Comparison of ENCODE assay signal across 1 cellular context in the genomic region with DNA sequence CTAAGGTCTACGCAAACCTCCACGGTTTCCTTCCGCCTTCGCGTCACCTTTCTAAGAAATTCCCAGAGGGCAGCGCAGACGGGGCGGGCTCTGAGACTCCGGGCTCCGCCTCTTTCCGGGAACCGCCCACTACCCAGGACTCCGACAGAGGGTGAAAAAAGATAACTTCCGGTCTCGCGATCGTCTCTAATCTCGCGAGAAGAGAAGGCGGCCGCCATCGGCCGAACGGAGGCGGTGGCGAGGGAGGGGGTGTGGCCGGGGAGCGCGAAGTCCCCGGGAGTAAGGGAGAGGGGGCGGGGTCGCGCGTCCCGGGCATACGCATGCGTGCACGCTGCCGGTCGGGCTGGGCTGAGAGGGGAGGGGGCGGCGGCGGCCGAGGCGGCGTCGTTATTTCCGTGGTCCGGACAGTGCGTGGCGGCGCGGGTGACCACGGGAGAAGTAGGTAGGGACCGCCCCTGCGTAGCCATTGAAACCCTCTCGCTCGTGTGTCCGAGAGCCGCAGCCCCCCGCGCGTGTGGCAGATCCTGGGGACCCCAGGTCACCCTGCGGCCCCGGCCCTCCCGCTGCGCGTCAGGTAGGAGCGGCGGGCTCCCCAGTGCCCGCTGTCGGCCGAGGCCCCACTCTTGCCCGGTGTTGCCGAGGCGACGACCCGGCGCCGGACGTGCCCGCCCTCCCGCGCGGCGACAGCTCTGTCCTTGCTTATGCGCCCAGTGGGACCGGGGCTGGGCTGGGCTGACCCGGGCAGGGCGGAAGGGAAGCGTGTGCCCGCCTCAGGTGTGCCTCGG.
A peak's percentile ranks its signal among the peaks of the same experiment; 100 is the strongest.
TF ChIP-seq lines count a peak whose summit lies in the region.

A gene (plus strand): TSS at position 315 of the 785 bp plus-strand sequence. CDS start 1,014 bp downstream, outside the sequence.

TF ChIP-seq in GM12878, 131 proteins besides CTCF, POLR2A, EP300 and RAD21 (continued from another document and continues in another):
- TF ChIP-seq, protein P1, sequence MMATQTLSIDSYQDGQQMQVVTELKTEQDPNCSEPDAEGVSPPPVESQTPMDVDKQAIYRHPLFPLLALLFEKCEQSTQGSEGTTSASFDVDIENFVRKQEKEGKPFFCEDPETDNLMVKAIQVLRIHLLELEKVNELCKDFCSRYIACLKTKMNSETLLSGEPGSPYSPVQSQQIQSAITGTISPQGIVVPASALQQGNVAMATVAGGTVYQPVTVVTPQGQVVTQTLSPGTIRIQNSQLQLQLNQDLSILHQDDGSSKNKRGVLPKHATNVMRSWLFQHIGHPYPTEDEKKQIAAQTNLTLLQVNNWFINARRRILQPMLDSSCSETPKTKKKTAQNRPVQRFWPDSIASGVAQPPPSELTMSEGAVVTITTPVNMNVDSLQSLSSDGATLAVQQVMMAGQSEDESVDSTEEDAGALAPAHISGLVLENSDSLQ (IDR thresholded peaks at IDR 0.05): peak; percentile 68; the same call in 1 of the 2 replicates
- TF ChIP-seq SMC3 (IDR thresholded peaks at IDR 0.05; ENCODE audit: borderline replicate concordance, low read length) (no peak), RFX5 (IDR thresholded peaks at IDR 0.05; ENCODE audit: low read depth, low read length) (0 out of 2 replicates have a peak, but pooled peaks have one; percentile 31), HDAC6 (IDR thresholded peaks at IDR 0.05; ENCODE audit: unreplicated experiment) (no peak), POLR2AphosphoS5 (IDR thresholded peaks at IDR 0.05; ENCODE audit: low read length) (peak; percentile 57), NRF1 (conservative IDR thresholded peaks at IDR 0.05; ENCODE audit: low read depth, low read length) (peak; percentile 43; the same call in 1 of the 2 replicates), TAF1 (IDR thresholded peaks at IDR 0.05; ENCODE audit: borderline replicate concordance, low read depth, low read length) (no peak; the same call in 1 of the 2 replicates), TCF7 (IDR thresholded peaks at IDR 0.05; ENCODE audit: borderline replicate concordance) (no peak), GATAD2B (conservative IDR thresholded peaks at IDR 0.05; ENCODE audit: low read depth) (peak; percentile 86), ETV6 (conservative IDR thresholded peaks at IDR 0.05 in 1 of 2, IDR thresholded peaks at IDR 0.05 in 1 of 2; ENCODE audit: borderline replicate concordance in 1 of 2, low read depth in 1 of 2) (no peak), POU2F2 (IDR thresholded peaks at IDR 0.05; ENCODE audit: borderline replicate concordance, low read depth, low read length) (no peak), BMI1 (IDR thresholded peaks at IDR 0.05; ENCODE audit: borderline replicate concordance) (peak; percentile 39; the same call in 1 of the 2 replicates), SREBF2 (IDR thresholded peaks at IDR 0.05; ENCODE audit: low read length) (no peak), EGR1 (IDR thresholded peaks at IDR 0.05; ENCODE audit: borderline replicate concordance in 1 of 2, low read depth in 2 of 2, low read length in 2 of 2) (peak in 1 of 2 experiments; percentile 77; a peak in 2 of 3 replicates), ZSCAN29 (IDR thresholded peaks at IDR 0.05) (peak; percentile 93; the same call in 1 of the 2 replicates), NR2F1 (conservative IDR thresholded peaks at IDR 0.05) (peak; percentile 88), NR2C1 (IDR thresholded peaks at IDR 0.05) (peak; percentile 68), RB1 (IDR thresholded peaks at IDR 0.05; ENCODE audit: borderline replicate concordance) (peak; percentile 83; the same call in 1 of the 2 replicates), MXI1 (IDR thresholded peaks at IDR 0.05; ENCODE audit: low read depth, low read length) (peak; percentile 89), CBFB (IDR thresholded peaks at IDR 0.05; ENCODE audit: low read depth) (peak; percentile 98), EZH2 (IDR thresholded peaks at IDR 0.05; ENCODE audit: borderline replicate concordance, control insufficient read depth, low read depth, low read length) (no peak)
- TF ChIP-seq, protein P2, sequence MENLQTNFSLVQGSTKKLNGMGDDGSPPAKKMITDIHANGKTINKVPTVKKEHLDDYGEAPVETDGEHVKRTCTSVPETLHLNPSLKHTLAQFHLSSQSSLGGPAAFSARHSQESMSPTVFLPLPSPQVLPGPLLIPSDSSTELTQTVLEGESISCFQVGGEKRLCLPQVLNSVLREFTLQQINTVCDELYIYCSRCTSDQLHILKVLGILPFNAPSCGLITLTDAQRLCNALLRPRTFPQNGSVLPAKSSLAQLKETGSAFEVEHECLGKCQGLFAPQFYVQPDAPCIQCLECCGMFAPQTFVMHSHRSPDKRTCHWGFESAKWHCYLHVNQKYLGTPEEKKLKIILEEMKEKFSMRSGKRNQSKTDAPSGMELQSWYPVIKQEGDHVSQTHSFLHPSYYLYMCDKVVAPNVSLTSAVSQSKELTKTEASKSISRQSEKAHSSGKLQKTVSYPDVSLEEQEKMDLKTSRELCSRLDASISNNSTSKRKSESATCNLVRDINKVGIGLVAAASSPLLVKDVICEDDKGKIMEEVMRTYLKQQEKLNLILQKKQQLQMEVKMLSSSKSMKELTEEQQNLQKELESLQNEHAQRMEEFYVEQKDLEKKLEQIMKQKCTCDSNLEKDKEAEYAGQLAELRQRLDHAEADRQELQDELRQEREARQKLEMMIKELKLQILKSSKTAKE (IDR thresholded peaks at IDR 0.05; ENCODE audit: low read depth, poor library complexity, severe bottlenecking): no peak
- TF ChIP-seq, protein P3, sequence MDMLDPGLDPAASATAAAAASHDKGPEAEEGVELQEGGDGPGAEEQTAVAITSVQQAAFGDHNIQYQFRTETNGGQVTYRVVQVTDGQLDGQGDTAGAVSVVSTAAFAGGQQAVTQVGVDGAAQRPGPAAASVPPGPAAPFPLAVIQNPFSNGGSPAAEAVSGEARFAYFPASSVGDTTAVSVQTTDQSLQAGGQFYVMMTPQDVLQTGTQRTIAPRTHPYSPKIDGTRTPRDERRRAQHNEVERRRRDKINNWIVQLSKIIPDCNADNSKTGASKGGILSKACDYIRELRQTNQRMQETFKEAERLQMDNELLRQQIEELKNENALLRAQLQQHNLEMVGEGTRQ (IDR thresholded peaks at IDR 0.05; ENCODE audit: borderline replicate concordance, low read depth, low read length): no peak
- TF ChIP-seq, protein P4, sequence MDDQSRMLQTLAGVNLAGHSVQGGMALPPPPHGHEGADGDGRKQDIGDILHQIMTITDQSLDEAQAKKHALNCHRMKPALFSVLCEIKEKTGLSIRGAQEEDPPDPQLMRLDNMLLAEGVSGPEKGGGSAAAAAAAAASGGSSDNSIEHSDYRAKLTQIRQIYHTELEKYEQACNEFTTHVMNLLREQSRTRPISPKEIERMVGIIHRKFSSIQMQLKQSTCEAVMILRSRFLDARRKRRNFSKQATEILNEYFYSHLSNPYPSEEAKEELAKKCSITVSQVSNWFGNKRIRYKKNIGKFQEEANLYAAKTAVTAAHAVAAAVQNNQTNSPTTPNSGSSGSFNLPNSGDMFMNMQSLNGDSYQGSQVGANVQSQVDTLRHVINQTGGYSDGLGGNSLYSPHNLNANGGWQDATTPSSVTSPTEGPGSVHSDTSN (IDR thresholded peaks at IDR 0.05; ENCODE audit: insufficient replicate concordance, low read depth, low read length): no peak
- TF ChIP-seq, protein P5, sequence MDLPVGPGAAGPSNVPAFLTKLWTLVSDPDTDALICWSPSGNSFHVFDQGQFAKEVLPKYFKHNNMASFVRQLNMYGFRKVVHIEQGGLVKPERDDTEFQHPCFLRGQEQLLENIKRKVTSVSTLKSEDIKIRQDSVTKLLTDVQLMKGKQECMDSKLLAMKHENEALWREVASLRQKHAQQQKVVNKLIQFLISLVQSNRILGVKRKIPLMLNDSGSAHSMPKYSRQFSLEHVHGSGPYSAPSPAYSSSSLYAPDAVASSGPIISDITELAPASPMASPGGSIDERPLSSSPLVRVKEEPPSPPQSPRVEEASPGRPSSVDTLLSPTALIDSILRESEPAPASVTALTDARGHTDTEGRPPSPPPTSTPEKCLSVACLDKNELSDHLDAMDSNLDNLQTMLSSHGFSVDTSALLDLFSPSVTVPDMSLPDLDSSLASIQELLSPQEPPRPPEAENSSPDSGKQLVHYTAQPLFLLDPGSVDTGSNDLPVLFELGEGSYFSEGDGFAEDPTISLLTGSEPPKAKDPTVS (IDR thresholded peaks at IDR 0.05; ENCODE audit: low read depth, low read length): no peak
- TF ChIP-seq, protein P6, sequence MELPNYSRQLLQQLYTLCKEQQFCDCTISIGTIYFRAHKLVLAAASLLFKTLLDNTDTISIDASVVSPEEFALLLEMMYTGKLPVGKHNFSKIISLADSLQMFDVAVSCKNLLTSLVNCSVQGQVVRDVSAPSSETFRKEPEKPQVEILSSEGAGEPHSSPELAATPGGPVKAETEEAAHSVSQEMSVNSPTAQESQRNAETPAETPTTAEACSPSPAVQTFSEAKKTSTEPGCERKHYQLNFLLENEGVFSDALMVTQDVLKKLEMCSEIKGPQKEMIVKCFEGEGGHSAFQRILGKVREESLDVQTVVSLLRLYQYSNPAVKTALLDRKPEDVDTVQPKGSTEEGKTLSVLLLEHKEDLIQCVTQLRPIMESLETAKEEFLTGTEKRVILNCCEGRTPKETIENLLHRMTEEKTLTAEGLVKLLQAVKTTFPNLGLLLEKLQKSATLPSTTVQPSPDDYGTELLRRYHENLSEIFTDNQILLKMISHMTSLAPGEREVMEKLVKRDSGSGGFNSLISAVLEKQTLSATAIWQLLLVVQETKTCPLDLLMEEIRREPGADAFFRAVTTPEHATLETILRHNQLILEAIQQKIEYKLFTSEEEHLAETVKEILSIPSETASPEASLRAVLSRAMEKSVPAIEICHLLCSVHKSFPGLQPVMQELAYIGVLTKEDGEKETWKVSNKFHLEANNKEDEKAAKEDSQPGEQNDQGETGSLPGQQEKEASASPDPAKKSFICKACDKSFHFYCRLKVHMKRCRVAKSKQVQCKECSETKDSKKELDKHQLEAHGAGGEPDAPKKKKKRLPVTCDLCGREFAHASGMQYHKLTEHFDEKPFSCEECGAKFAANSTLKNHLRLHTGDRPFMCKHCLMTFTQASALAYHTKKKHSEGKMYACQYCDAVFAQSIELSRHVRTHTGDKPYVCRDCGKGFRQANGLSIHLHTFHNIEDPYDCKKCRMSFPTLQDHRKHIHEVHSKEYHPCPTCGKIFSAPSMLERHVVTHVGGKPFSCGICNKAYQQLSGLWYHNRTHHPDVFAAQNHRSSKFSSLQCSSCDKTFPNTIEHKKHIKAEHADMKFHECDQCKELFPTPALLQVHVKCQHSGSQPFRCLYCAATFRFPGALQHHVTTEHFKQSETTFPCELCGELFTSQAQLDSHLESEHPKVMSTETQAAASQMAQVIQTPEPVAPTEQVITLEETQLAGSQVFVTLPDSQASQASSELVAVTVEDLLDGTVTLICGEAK (IDR thresholded peaks at IDR 0.05; ENCODE audit: borderline replicate concordance): peak; percentile 85
- TF ChIP-seq, protein P7, sequence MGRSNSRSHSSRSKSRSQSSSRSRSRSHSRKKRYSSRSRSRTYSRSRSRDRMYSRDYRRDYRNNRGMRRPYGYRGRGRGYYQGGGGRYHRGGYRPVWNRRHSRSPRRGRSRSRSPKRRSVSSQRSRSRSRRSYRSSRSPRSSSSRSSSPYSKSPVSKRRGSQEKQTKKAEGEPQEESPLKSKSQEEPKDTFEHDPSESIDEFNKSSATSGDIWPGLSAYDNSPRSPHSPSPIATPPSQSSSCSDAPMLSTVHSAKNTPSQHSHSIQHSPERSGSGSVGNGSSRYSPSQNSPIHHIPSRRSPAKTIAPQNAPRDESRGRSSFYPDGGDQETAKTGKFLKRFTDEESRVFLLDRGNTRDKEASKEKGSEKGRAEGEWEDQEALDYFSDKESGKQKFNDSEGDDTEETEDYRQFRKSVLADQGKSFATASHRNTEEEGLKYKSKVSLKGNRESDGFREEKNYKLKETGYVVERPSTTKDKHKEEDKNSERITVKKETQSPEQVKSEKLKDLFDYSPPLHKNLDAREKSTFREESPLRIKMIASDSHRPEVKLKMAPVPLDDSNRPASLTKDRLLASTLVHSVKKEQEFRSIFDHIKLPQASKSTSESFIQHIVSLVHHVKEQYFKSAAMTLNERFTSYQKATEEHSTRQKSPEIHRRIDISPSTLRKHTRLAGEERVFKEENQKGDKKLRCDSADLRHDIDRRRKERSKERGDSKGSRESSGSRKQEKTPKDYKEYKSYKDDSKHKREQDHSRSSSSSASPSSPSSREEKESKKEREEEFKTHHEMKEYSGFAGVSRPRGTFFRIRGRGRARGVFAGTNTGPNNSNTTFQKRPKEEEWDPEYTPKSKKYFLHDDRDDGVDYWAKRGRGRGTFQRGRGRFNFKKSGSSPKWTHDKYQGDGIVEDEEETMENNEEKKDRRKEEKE (IDR thresholded peaks at IDR 0.05): no peak
- TF ChIP-seq, protein P8, sequence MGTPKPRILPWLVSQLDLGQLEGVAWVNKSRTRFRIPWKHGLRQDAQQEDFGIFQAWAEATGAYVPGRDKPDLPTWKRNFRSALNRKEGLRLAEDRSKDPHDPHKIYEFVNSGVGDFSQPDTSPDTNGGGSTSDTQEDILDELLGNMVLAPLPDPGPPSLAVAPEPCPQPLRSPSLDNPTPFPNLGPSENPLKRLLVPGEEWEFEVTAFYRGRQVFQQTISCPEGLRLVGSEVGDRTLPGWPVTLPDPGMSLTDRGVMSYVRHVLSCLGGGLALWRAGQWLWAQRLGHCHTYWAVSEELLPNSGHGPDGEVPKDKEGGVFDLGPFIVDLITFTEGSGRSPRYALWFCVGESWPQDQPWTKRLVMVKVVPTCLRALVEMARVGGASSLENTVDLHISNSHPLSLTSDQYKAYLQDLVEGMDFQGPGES (IDR thresholded peaks at IDR 0.05): peak; percentile 18; the same call in 1 of the 2 replicates
- TF ChIP-seq, protein P9, sequence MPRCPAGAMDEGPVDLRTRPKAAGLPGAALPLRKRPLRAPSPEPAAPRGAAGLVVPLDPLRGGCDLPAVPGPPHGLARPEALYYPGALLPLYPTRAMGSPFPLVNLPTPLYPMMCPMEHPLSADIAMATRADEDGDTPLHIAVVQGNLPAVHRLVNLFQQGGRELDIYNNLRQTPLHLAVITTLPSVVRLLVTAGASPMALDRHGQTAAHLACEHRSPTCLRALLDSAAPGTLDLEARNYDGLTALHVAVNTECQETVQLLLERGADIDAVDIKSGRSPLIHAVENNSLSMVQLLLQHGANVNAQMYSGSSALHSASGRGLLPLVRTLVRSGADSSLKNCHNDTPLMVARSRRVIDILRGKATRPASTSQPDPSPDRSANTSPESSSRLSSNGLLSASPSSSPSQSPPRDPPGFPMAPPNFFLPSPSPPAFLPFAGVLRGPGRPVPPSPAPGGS (IDR thresholded peaks at IDR 0.05; ENCODE audit: borderline replicate concordance, insufficient read depth, low read depth, low read length, poor library complexity, severe bottlenecking): no peak
